Comparison of ENCODE assay signal across 11 cellular contexts in genomic region chr11:86524603-86525352, GRCh38.
DNase-seq lines count a peak whose midpoint lies in the region; ATAC-seq, FAIRE-seq and TF ChIP-seq lines count a peak whose summit lies in the region.
"Had no signal": no experiment of that assay in that cellular context is flagged by ENCODE, and none has a peak within 500 bp of the region (broad histone marks: within the 10 kb centered on the region; RNA-seq: fewer than 3 reads in every experiment).

No MANE protein-coding gene starts in this region.

- H3K4me3 Mint-ChIP-seq in activated T-helper 2 cell treated with anti-CD3 and anti-CD28 coated beads, Interferon-gamma antibody, Interleukin-2, Interleukin-4, amounts not matched to agents 10 μg/mL and 5 μg/mL and 100 μg/mL, durations not matched to agents 14 hours and 24 hours and 36 hours (ENCODE audit: low read depth) = no peak overlapping the region
- H3K4me3 Mint-ChIP-seq: activated naive CD8-positive, alpha-beta T cell treated with anti-CD3 and anti-CD28 coated beads, Interleukin-2, amount 50 U/mL, for 24 hours; immature natural killer cell had no signal

- peak overlapping the region; percentile 95 for H3K27ac ChIP-seq in keratinocyte (ENCODE audit: control insufficient read depth, insufficient read depth, low read length)
- H3K27ac ChIP-seq in suprapubic skin = peak overlapping the region; percentile 68

- dilution Hi-C loops in keratinocyte (cut with MboI; ENCODE audit: extremely low pct_ligation_motif_present, low sequenced_read_pairs) = no loop called here

- peaks cover 4% of the 10 kb centered on the region for H3K36me3 Mint-ChIP-seq in activated T-helper 2 cell treated with anti-CD3 and anti-CD28 coated beads, Interferon-gamma antibody, Interleukin-2, Interleukin-4, amounts not matched to agents 10 μg/mL and 5 μg/mL and 100 μg/mL, durations not matched to agents 14 hours and 24 hours and 36 hours (ENCODE audit: low read depth)

- TF ChIP-seq POLR2A in suprapubic skin (IDR thresholded peaks at IDR 0.05) = no peak

- no peak for TF ChIP-seq CTCF in keratinocyte (optimal IDR thresholded peaks at IDR 0.05 in 1 of 3, IDR thresholded peaks at IDR 0.05 in 1 of 3, conservative IDR thresholded peaks at IDR 0.05 in 1 of 3; ENCODE audit: extremely low read depth in 1 of 3, insufficient read depth in 2 of 3, low read length in 3 of 3)
- no peak for TF ChIP-seq CTCF in suprapubic skin (IDR thresholded peaks at IDR 0.05)

- ATAC-seq in GM21381 (IDR thresholded peaks at IDR 0.05; ENCODE audit: unreplicated experiment) = no peak
- no peak for ATAC-seq in GM18858 (IDR thresholded peaks at IDR 0.05; ENCODE audit: unreplicated experiment)
- ATAC-seq: activated naive CD8-positive, alpha-beta T cell treated with anti-CD3 and anti-CD28 coated beads, Interleukin-2, amount 50 U/mL, for 24 hours had no signal

- WGBS in suprapubic skin = 57% methylated on average over 2 of the region's 2 CpGs

- peaks cover 20% of the 10 kb centered on the region for H3K4me1 ChIP-seq in keratinocyte (ENCODE audit: control insufficient read depth, extremely low read depth, insufficient read depth, low read length)
- peaks cover 18% of the 10 kb centered on the region for H3K4me1 ChIP-seq in suprapubic skin

- peak; percentile 70 for FAIRE-seq in keratinocyte (lab: Jason Lieb, UNC)

- no peaks in the 10 kb centered on the region for H3K27me3 ChIP-seq in keratinocyte (ENCODE audit: control insufficient read depth, extremely low read depth, insufficient read depth, low read length)
- H3K27me3 ChIP-seq in suprapubic skin = no peaks in the 10 kb centered on the region

- peak overlapping the region; percentile 86 for H3K4me2 ChIP-seq in keratinocyte (ENCODE audit: control insufficient read depth, extremely low read depth, insufficient read depth, low read depth, low read length)

- H3K36me3 ChIP-seq in keratinocyte (ENCODE audit: control insufficient read depth in 2 of 2, extremely low read depth in 1 of 2, insufficient read depth in 2 of 2, low read length in 2 of 2) = no peaks in the 10 kb centered on the region
- no peaks in the 10 kb centered on the region for H3K36me3 ChIP-seq in suprapubic skin

- peak overlapping the region; percentile 68 for H2AFZ ChIP-seq in keratinocyte (ENCODE audit: control insufficient read depth, low read length)

- H3K27me3 Mint-ChIP-seq in activated T-helper 2 cell treated with anti-CD3 and anti-CD28 coated beads, Interferon-gamma antibody, Interleukin-2, Interleukin-4, amounts not matched to agents 10 μg/mL and 5 μg/mL and 100 μg/mL, durations not matched to agents 14 hours and 24 hours and 36 hours (ENCODE audit: low read depth) = peaks cover 3% of the 10 kb centered on the region

- peak overlapping the region; percentile 62 for H3K27ac Mint-ChIP-seq in activated T-helper 2 cell treated with anti-CD3 and anti-CD28 coated beads, Interferon-gamma antibody, Interleukin-2, Interleukin-4, amounts not matched to agents 10 μg/mL and 5 μg/mL and 100 μg/mL, durations not matched to agents 14 hours and 24 hours and 36 hours
- H3K27ac Mint-ChIP-seq: immature natural killer cell had no signal

- H3K4me3 ChIP-seq in keratinocyte (ENCODE audit: control insufficient read depth in 2 of 3, extremely low read depth in 1 of 3, insufficient read depth in 2 of 3, low read depth in 1 of 3, low read length in 3 of 3) (peak overlapping the region in 2 of 3 experiments; percentile 54 to 63), suprapubic skin (no peak overlapping the region)

- peaks cover 19% of the 10 kb centered on the region for H3K4me1 Mint-ChIP-seq in activated T-helper 2 cell treated with anti-CD3 and anti-CD28 coated beads, Interferon-gamma antibody, Interleukin-2, Interleukin-4, amounts not matched to agents 10 μg/mL and 5 μg/mL and 100 μg/mL, durations not matched to agents 14 hours and 24 hours and 36 hours (ENCODE audit: low read depth)

- H3K9me3 ChIP-seq in keratinocyte (ENCODE audit: control insufficient read depth, low read depth, low read length) (no peaks in the 10 kb centered on the region), suprapubic skin (no peaks in the 10 kb centered on the region)

- H3K9me3 Mint-ChIP-seq in activated T-helper 2 cell treated with anti-CD3 and anti-CD28 coated beads, Interferon-gamma antibody, Interleukin-2, Interleukin-4, amounts not matched to agents 10 μg/mL and 5 μg/mL and 100 μg/mL, durations not matched to agents 14 hours and 24 hours and 36 hours = peaks cover 24% of the 10 kb centered on the region

- TF ChIP-seq EP300 in suprapubic skin (IDR thresholded peaks at IDR 0.05) = no peak

- DNase-seq in DMS 273 (lab: John Stamatoyannopoulos, UW; ENCODE audit: unreplicated experiment) (peak; percentile 34), DMS 273 treated with DMSO at 0.1 percent for 48 hours (lab: John Stamatoyannopoulos, UW) (no peak), keratinocyte (ENCODE audit: low read depth, low spot score) (peak; percentile 71), suprapubic skin (ENCODE audit: low spot score in 2 of 2) (no peak), NCI-H748 treated with DMSO at 0.1 percent for 48 hours (lab: John Stamatoyannopoulos, UW) (no peak)
- DNase-seq in activated T-helper 2 cell treated with anti-CD3 and anti-CD28 coated beads, Interferon-gamma antibody, Interleukin-2, Interleukin-4, amounts not matched to agents 10 μg/mL and 5 μg/mL and 100 μg/mL, durations not matched to agents 14 hours and 24 hours and 36 hours (ENCODE audit: low spot score) = no peak
- DNase-seq: activated naive CD8-positive, alpha-beta T cell treated with anti-CD3 and anti-CD28 coated beads, Interleukin-2, amount 50 U/mL, for 24 hours; immature natural killer cell; NCI-H1048 had no signal

- no peaks in the 10 kb centered on the region for H3K79me2 ChIP-seq in keratinocyte (ENCODE audit: control insufficient read depth, insufficient read depth, low read length)

- H3K9ac ChIP-seq in keratinocyte (ENCODE audit: control insufficient read depth, extremely low read depth, insufficient read depth, low read length) = peak overlapping the region; percentile 72

- H3K9me1 ChIP-seq in keratinocyte (ENCODE audit: control insufficient read depth, extremely low read depth, insufficient read depth, low read length) = no peaks in the 10 kb centered on the region

- intact Hi-C loops in activated T-helper 2 cell treated with anti-CD3 and anti-CD28 coated beads, Interferon-gamma antibody, Interleukin-2, Interleukin-4, amounts not matched to agents 10 μg/mL and 5 μg/mL and 100 μg/mL, durations not matched to agents 14 hours and 24 hours and 36 hours (cut with micrococcal nuclease) = loop anchor here (1.0 to 5.0 kb wide), 4 partner anchors 20 to 347 kb away; no protein-coding TSS in a partner anchor

- no peaks in the 10 kb centered on the region for H4K20me1 ChIP-seq in keratinocyte (ENCODE audit: control insufficient read depth, extremely low read depth, insufficient read depth, low read length)

Comparison
In these comparisons a context has a peak if more than half of its experiments do, and no peak if none do; other contexts are left out.
1. DNase-seq: peak in DMS 273 (single experiment) and keratinocyte (single experiment); none in DMS 273 treated with DMSO at 0.1 percent for 48 hours (single experiment), activated T-helper 2 cell treated with anti-CD3 and anti-CD28 coated beads, Interferon-gamma antibody, Interleukin-2, Interleukin-4, amounts not matched to agents 10 μg/mL and 5 μg/mL and 100 μg/mL, durations not matched to agents 14 hours and 24 hours and 36 hours (single experiment), suprapubic skin (0 of 2) and NCI-H748 treated with DMSO at 0.1 percent for 48 hours (single experiment).